Comparison of ENCODE assay signal across 13 cellular contexts in genomic region chr9:127886401-127886972, GRCh38. TPM values are rescaled to one million over a fixed set of nuclear protein-coding genes. Genes with fewer than 3 reads are reported as not detected.
DNase-seq lines count a peak whose midpoint lies in the region; ATAC-seq, FAIRE-seq and TF ChIP-seq lines count a peak whose summit lies in the region.
"Had no signal": no experiment of that assay in that cellular context is flagged by ENCODE, and none has a peak within 500 bp of the region (broad histone marks: within the 10 kb centered on the region; RNA-seq: fewer than 3 reads in every experiment).

No MANE protein-coding gene starts in this region.

- peaks cover 17% of the 10 kb centered on the region for H3K36me3 ChIP-seq in H7 (replicated peaks; ENCODE audit: control insufficient read depth, insufficient read depth, low read length)
- peaks cover 15% of the 10 kb centered on the region for H3K36me3 ChIP-seq in astrocyte (ENCODE audit: insufficient read depth, low read length)
- H3K36me3 ChIP-seq in gastrocnemius medialis, result peaks cover 0 to 51% of the 10 kb centered on the region in 2 donors

- intact Hi-C loops in CD4-positive, alpha-beta T cell (cut with DNase I, micrococcal nuclease), result no loop called here
- intact Hi-C loops in gastrocnemius medialis (cut with DNase I; ENCODE audit: low total_unique reads), result no loop called here

- peaks cover 25% of the 10 kb centered on the region for H4K20me1 ChIP-seq in astrocyte (ENCODE audit: insufficient read depth, low read length)

- no peaks in the 10 kb centered on the region for H3K27me3 Mint-ChIP-seq in CD4-positive, alpha-beta T cell
- no peaks in the 10 kb centered on the region for H3K27me3 Mint-ChIP-seq in astrocyte (ENCODE audit: low read depth, unreplicated experiment)
- no peaks in the 10 kb centered on the region for H3K27me3 Mint-ChIP-seq in neural crest cell (ENCODE audit: low read depth)
- H3K27me3 Mint-ChIP-seq: activated naive CD8-positive, alpha-beta T cell had no signal

- no peaks in the 10 kb centered on the region for H3K9me3 ChIP-seq in CD4-positive, alpha-beta T cell (ENCODE audit: control insufficient read depth, low read length)
- H3K9me3 ChIP-seq in astrocyte (ENCODE audit: insufficient read depth, low read depth, low read length) (no peaks in the 10 kb centered on the region), gastrocnemius medialis (no peaks in the 10 kb centered on the region)
- H3K9me3 ChIP-seq: mucosa of descending colon, transverse colon had no signal

- no peak overlapping the region for H2AFZ ChIP-seq in astrocyte (ENCODE audit: low read depth, low read length)

- H3K27ac Mint-ChIP-seq in CD4-positive, alpha-beta T cell, result no peak overlapping the region
- H3K27ac Mint-ChIP-seq in astrocyte (ENCODE audit: unreplicated experiment) (peak overlapping the region; percentile 41), neural crest cell (ENCODE audit: unreplicated experiment) (peak overlapping the region; percentile 60)
- H3K27ac Mint-ChIP-seq: activated naive CD8-positive, alpha-beta T cell had no signal

- H3K4me2 ChIP-seq in astrocyte (ENCODE audit: low read length), result no peak overlapping the region

- H3K27ac ChIP-seq in CD4-positive, alpha-beta T cell (ENCODE audit: low read depth, low read length), result no peak overlapping the region
- H3K27ac ChIP-seq in astrocyte (ENCODE audit: low read depth, low read length) (no peak overlapping the region), gastrocnemius medialis (peak overlapping the region in 1 of 4 donors; percentile 57)
- H3K27ac ChIP-seq: transverse colon had no signal

- CTCF ChIA-PET in CD4-positive, alpha-beta T cell (lab: Charles Lee), result no interaction called here

- no peak for DNase-seq in CD4-positive, alpha-beta T cell
- peak; percentile 82 for DNase-seq in H7
- no peak for DNase-seq in astrocyte (ENCODE audit: low read depth)
- DNase-seq in neural crest cell (ENCODE audit: low read depth, low spot score), result no peak
- no peak for DNase-seq in NCI-H345 treated with DMSO at 0.1 percent for 48 hours (lab: John Stamatoyannopoulos, UW; ENCODE audit: unreplicated experiment)
- DNase-seq in gastrocnemius medialis, result no peak
- DNase-seq in NCI-H2196 (lab: John Stamatoyannopoulos, UW; ENCODE audit: unreplicated experiment), result no peak
- DNase-seq in kidney tubule cell (ENCODE audit: low spot score), result no peak
- DNase-seq: mucosa of descending colon, posterior cingulate gyrus, transverse colon had no signal

- ATAC-seq in CD4-positive, alpha-beta T cell (ENCODE audit: poor library complexity), result peak; percentile 25
- no peak for ATAC-seq in gastrocnemius medialis
- ATAC-seq: mucosa of descending colon had no signal

- no peak for TF ChIP-seq POLR2A in gastrocnemius medialis (IDR thresholded peaks at IDR 0.05)

- in situ Hi-C loops in gastrocnemius medialis (cut with MboI; ENCODE audit: low sequenced_read_pairs in 4 of 4), result no loop called here

- H3K36me3 Mint-ChIP-seq in CD4-positive, alpha-beta T cell (ENCODE audit: low read depth), result peaks cover 78% of the 10 kb centered on the region
- H3K36me3 Mint-ChIP-seq in astrocyte (ENCODE audit: low read depth, unreplicated experiment) (peaks cover 15% of the 10 kb centered on the region), neural crest cell (ENCODE audit: low read depth) (peaks cover 13% of the 10 kb centered on the region)
- H3K36me3 Mint-ChIP-seq: activated naive CD8-positive, alpha-beta T cell had no signal

- no peak for FAIRE-seq in astrocyte (lab: Jason Lieb, UNC)
- FAIRE-seq: keratinocyte had no signal

- peaks cover 5% of the 10 kb centered on the region for H3K4me1 ChIP-seq in astrocyte (ENCODE audit: insufficient read depth, low read length)
- peaks cover 13% of the 10 kb centered on the region in 2 donors for H3K4me1 ChIP-seq in gastrocnemius medialis
- H3K4me1 ChIP-seq: transverse colon had no signal

- TF ChIP-seq CTCF in CD4-positive, alpha-beta T cell (IDR thresholded peaks at IDR 0.05), result no peak
- TF ChIP-seq CTCF in astrocyte (IDR thresholded peaks at IDR 0.05; ENCODE audit: insufficient read depth, low read depth, low read length), result no peak
- no peak for TF ChIP-seq CTCF in neural crest cell (conservative IDR thresholded peaks at IDR 0.05)
- no peak for TF ChIP-seq CTCF in gastrocnemius medialis (IDR thresholded peaks at IDR 0.05 in 4 of 5, conservative IDR thresholded peaks at IDR 0.05 in 1 of 5)

- H3K4me3 Mint-ChIP-seq in CD4-positive, alpha-beta T cell, result no peak overlapping the region
- H3K4me3 Mint-ChIP-seq in astrocyte (ENCODE audit: unreplicated experiment), result no peak overlapping the region
- H3K4me3 Mint-ChIP-seq in neural crest cell, result no peak overlapping the region
- H3K4me3 Mint-ChIP-seq: activated naive CD8-positive, alpha-beta T cell had no signal

- POLR2A ChIA-PET in CD4-positive, alpha-beta T cell (lab: Charles Lee), result interaction anchor here (1.3 kb wide), 1 partner anchor 187 kb away, joined by 3 read pairs; no protein-coding TSS in a partner anchor

- no peaks in the 10 kb centered on the region for H3K79me2 ChIP-seq in astrocyte (ENCODE audit: insufficient read depth, low read length)

- peaks cover 5% of the 10 kb centered on the region for H3K4me1 Mint-ChIP-seq in CD4-positive, alpha-beta T cell (ENCODE audit: low read depth)
- H3K4me1 Mint-ChIP-seq in astrocyte (ENCODE audit: low read depth, unreplicated experiment), result peaks cover 13% of the 10 kb centered on the region
- peaks cover 8% of the 10 kb centered on the region for H3K4me1 Mint-ChIP-seq in neural crest cell

- no peaks in the 10 kb centered on the region for H3K9me3 Mint-ChIP-seq in CD4-positive, alpha-beta T cell
- H3K9me3 Mint-ChIP-seq in astrocyte (ENCODE audit: unreplicated experiment) (no peaks in the 10 kb centered on the region), neural crest cell (no peaks in the 10 kb centered on the region)

- no peak overlapping the region for H3K9ac ChIP-seq in astrocyte (ENCODE audit: low read length)

- no peak overlapping the region for H3K4me3 ChIP-seq in H7 (ENCODE audit: insufficient read depth, low read depth, low read length)
- no peak overlapping the region for H3K4me3 ChIP-seq in astrocyte (ENCODE audit: insufficient read depth, low read depth, low read length)
- no peak overlapping the region for H3K4me3 ChIP-seq in gastrocnemius medialis
- H3K4me3 ChIP-seq: mucosa of descending colon, transverse colon had no signal

- H3K27me3 ChIP-seq in CD4-positive, alpha-beta T cell (ENCODE audit: control insufficient read depth, insufficient read depth, low read length), result no peaks in the 10 kb centered on the region
- H3K27me3 ChIP-seq in H7 (ENCODE audit: control insufficient read depth, insufficient read depth, low read length) (no peaks in the 10 kb centered on the region), astrocyte (ENCODE audit: insufficient read depth, low read length) (no peaks in the 10 kb centered on the region), gastrocnemius medialis (no peaks in the 10 kb centered on the region)
- H3K27me3 ChIP-seq: transverse colon had no signal

RNA-seq across cellular contexts. Expression of gene AK1, which starts 9.0 kb away (rescaled TPM):
- 10 to 100 TPM; 46.7 to 52.6 TPM for total RNA-seq in CD4-positive, alpha-beta T cell
- 18.5 and 20.4 TPM in 2 replicates for total RNA-seq in H7 (2014; rRNA removed; shearing (Covaris generic))
- total RNA-seq in astrocyte (78.0 and 79.5 TPM in 2 replicates), neural crest cell (39.6 and 45.5 TPM in 2 replicates), gastrocnemius medialis (100 to 1,000 TPM; 240 to 489 (median 359) TPM)

RNA-seq across cellular contexts. Expression of gene ST6GALNAC6, which starts 12.9 kb away (rescaled TPM):
- total RNA-seq in CD4-positive, alpha-beta T cell, result 10 to 100 TPM; 93.1 to 97.5 TPM
- 30.6 and 37.4 TPM in 2 replicates for total RNA-seq in H7 (2014; rRNA removed; shearing (Covaris generic))
- total RNA-seq in astrocyte, result 30.4 and 37.5 TPM in 2 replicates
- total RNA-seq in neural crest cell, result 25.4 and 27.4 TPM in 2 replicates
- 10 to 100 TPM; 46.7 to 69.3 (median 56.9) TPM for total RNA-seq in gastrocnemius medialis

RNA-seq across cellular contexts. Expression of gene ST6GALNAC4, which starts 30.4 kb away (rescaled TPM):
- total RNA-seq in CD4-positive, alpha-beta T cell, result 10 to 100 TPM; 28.7 to 30.2 TPM
- total RNA-seq in H7 (2014; rRNA removed; shearing (Covaris generic)), result 18.5 and 24.6 TPM in 2 replicates
- total RNA-seq in astrocyte (14.5 and 21.7 TPM in 2 replicates), neural crest cell (12.6 and 14.5 TPM in 2 replicates), gastrocnemius medialis (10 to 100 TPM; 11.2 to 48.4 (median 23.6) TPM)

RNA-seq across cellular contexts. Expression of gene ENG, which starts 32.0 kb away (rescaled TPM):
- total RNA-seq in CD4-positive, alpha-beta T cell, result 1 to 10 TPM; 2.5 to 2.6 TPM
- total RNA-seq in H7 (2014; rRNA removed; shearing (Covaris generic)), result 1.4 and 1.8 TPM in 2 replicates
- total RNA-seq in astrocyte, result 1.2 and 1.5 TPM in 2 replicates
- total RNA-seq in neural crest cell, result 2.6 and 3.3 TPM in 2 replicates
- total RNA-seq in gastrocnemius medialis, result 10 to 100 TPM; 27.4 to 49.8 (median 32.6) TPM

RNA-seq across cellular contexts. Expression of gene PIP5KL1, which starts 44.1 kb away (rescaled TPM):
- total RNA-seq in CD4-positive, alpha-beta T cell, result 1 to 10 TPM; 2.9 to 3.3 TPM
- 0.94 and 3.4 TPM in 2 replicates for total RNA-seq in H7 (2014; rRNA removed; shearing (Covaris generic))
- total RNA-seq in astrocyte (4.6 and 4.9 TPM in 2 replicates), neural crest cell (2.6 and 3.4 TPM in 2 replicates), gastrocnemius medialis (1 to 10 TPM in 1 of 4 donors, not detected in 3; 4.2 TPM)
